Comparison of ENCODE assay signal across 1 cellular context in the genomic region with DNA sequence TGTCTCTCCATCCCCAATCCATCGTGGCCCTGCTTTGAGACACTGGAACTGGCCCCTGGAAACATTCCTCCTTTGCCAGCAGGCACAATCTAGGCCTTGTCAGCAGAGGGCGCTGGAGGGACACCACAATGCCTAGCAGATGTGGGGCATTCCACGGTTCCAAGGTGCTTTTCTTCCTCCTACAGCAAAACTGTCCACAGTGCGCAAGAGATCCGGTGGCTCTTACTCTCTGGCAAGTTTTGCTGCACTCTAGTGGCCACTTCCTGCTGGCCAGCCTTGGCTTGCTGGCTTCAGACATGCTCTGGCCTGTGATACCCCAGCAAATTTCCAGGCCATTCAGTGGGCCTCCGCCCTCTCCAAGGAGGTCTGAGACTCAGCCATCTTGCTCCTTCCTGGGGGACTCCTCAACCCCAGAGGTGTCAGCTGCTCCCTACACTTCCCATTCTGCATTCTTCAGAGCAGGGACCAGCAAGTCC.
A peak's percentile ranks its signal among the peaks of the same experiment; 100 is the strongest.
TF ChIP-seq lines count a peak whose summit lies in the region.

No MANE protein-coding gene starts in this region.

TF ChIP-seq in HepG2, 621 proteins besides CTCF, POLR2A, EP300 and RAD21 (continued from another document and continues in another):
- TF ChIP-seq HMG20A (CRISPR knock-in tag; IDR thresholded peaks at IDR 0.05; ENCODE audit: borderline replicate concordance) = peak; percentile 17; the same call in 1 of the 2 replicates
- TF ChIP-seq ZFP36L1 (CRISPR knock-in tag; IDR thresholded peaks at IDR 0.05) = 0 out of 2 replicates have a peak, but pooled peaks have one; percentile 32
- TF ChIP-seq ATRX (CRISPR knock-in tag; IDR thresholded peaks at IDR 0.05; ENCODE audit: borderline replicate concordance) = no peak; the same call in 1 of the 2 replicates
- TF ChIP-seq PHF20 (CRISPR knock-in tag; IDR thresholded peaks at IDR 0.05) = no peak
- 0 out of 2 replicates have a peak, but pooled peaks have one; percentile 34 for TF ChIP-seq ZNF747 (CRISPR knock-in tag; IDR thresholded peaks at IDR 0.05; ENCODE audit: borderline replicate concordance)
- no peak for TF ChIP-seq ZNF33B (CRISPR knock-in tag; IDR thresholded peaks at IDR 0.05)
- no peak for TF ChIP-seq NCOA5 (CRISPR knock-in tag; IDR thresholded peaks at IDR 0.05)
- TF ChIP-seq SOX5 (CRISPR knock-in tag; IDR thresholded peaks at IDR 0.05; ENCODE audit: borderline replicate concordance) = peak; percentile 64; the same call in 1 of the 2 replicates
- peak; percentile 54; the same call in 1 of the 2 replicates for TF ChIP-seq RFXAP (CRISPR knock-in tag; IDR thresholded peaks at IDR 0.05; ENCODE audit: borderline replicate concordance)
- TF ChIP-seq PLRG1 (conservative IDR thresholded peaks at IDR 0.05) = no peak
- TF ChIP-seq, protein P1, sequence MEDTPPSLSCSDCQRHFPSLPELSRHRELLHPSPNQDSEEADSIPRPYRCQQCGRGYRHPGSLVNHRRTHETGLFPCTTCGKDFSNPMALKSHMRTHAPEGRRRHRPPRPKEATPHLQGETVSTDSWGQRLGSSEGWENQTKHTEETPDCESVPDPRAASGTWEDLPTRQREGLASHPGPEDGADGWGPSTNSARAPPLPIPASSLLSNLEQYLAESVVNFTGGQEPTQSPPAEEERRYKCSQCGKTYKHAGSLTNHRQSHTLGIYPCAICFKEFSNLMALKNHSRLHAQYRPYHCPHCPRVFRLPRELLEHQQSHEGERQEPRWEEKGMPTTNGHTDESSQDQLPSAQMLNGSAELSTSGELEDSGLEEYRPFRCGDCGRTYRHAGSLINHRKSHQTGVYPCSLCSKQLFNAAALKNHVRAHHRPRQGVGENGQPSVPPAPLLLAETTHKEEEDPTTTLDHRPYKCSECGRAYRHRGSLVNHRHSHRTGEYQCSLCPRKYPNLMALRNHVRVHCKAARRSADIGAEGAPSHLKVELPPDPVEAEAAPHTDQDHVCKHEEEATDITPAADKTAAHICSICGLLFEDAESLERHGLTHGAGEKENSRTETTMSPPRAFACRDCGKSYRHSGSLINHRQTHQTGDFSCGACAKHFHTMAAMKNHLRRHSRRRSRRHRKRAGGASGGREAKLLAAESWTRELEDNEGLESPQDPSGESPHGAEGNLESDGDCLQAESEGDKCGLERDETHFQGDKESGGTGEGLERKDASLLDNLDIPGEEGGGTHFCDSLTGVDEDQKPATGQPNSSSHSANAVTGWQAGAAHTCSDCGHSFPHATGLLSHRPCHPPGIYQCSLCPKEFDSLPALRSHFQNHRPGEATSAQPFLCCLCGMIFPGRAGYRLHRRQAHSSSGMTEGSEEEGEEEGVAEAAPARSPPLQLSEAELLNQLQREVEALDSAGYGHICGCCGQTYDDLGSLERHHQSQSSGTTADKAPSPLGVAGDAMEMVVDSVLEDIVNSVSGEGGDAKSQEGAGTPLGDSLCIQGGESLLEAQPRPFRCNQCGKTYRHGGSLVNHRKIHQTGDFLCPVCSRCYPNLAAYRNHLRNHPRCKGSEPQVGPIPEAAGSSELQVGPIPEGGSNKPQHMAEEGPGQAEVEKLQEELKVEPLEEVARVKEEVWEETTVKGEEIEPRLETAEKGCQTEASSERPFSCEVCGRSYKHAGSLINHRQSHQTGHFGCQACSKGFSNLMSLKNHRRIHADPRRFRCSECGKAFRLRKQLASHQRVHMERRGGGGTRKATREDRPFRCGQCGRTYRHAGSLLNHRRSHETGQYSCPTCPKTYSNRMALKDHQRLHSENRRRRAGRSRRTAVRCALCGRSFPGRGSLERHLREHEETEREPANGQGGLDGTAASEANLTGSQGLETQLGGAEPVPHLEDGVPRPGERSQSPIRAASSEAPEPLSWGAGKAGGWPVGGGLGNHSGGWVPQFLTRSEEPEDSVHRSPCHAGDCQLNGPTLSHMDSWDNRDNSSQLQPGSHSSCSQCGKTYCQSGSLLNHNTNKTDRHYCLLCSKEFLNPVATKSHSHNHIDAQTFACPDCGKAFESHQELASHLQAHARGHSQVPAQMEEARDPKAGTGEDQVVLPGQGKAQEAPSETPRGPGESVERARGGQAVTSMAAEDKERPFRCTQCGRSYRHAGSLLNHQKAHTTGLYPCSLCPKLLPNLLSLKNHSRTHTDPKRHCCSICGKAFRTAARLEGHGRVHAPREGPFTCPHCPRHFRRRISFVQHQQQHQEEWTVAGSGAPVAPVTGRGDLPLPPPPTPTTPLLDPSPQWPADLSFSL (CRISPR knock-in tag; IDR thresholded peaks at IDR 0.05) = no peak
- no peak for TF ChIP-seq HNF4G (IDR thresholded peaks at IDR 0.05; ENCODE audit: borderline replicate concordance, low read depth, low read length)
- TF ChIP-seq HNF4G (CRISPR knock-in tag; IDR thresholded peaks at IDR 0.05; ENCODE audit: borderline replicate concordance, low read depth) = no peak; the same call in 1 of the 2 replicates
- no peak for TF ChIP-seq NCOA2 (CRISPR knock-in tag; IDR thresholded peaks at IDR 0.05)
- 0 out of 2 replicates have a peak, but pooled peaks have one; percentile 75 for TF ChIP-seq SMAD1 (CRISPR knock-in tag; IDR thresholded peaks at IDR 0.05; ENCODE audit: borderline replicate concordance, low read depth)
- no peak for TF ChIP-seq ZNF607 (CRISPR knock-in tag; IDR thresholded peaks at IDR 0.05; ENCODE audit: borderline replicate concordance)
- TF ChIP-seq, protein P2, sequence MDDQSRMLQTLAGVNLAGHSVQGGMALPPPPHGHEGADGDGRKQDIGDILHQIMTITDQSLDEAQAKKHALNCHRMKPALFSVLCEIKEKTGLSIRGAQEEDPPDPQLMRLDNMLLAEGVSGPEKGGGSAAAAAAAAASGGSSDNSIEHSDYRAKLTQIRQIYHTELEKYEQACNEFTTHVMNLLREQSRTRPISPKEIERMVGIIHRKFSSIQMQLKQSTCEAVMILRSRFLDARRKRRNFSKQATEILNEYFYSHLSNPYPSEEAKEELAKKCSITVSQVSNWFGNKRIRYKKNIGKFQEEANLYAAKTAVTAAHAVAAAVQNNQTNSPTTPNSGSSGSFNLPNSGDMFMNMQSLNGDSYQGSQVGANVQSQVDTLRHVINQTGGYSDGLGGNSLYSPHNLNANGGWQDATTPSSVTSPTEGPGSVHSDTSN (CRISPR knock-in tag; IDR thresholded peaks at IDR 0.05; ENCODE audit: borderline replicate concordance) = no peak
- TF ChIP-seq, protein P3, sequence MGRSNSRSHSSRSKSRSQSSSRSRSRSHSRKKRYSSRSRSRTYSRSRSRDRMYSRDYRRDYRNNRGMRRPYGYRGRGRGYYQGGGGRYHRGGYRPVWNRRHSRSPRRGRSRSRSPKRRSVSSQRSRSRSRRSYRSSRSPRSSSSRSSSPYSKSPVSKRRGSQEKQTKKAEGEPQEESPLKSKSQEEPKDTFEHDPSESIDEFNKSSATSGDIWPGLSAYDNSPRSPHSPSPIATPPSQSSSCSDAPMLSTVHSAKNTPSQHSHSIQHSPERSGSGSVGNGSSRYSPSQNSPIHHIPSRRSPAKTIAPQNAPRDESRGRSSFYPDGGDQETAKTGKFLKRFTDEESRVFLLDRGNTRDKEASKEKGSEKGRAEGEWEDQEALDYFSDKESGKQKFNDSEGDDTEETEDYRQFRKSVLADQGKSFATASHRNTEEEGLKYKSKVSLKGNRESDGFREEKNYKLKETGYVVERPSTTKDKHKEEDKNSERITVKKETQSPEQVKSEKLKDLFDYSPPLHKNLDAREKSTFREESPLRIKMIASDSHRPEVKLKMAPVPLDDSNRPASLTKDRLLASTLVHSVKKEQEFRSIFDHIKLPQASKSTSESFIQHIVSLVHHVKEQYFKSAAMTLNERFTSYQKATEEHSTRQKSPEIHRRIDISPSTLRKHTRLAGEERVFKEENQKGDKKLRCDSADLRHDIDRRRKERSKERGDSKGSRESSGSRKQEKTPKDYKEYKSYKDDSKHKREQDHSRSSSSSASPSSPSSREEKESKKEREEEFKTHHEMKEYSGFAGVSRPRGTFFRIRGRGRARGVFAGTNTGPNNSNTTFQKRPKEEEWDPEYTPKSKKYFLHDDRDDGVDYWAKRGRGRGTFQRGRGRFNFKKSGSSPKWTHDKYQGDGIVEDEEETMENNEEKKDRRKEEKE (IDR thresholded peaks at IDR 0.05) = no peak
- TF ChIP-seq KDM2A (CRISPR knock-in tag; IDR thresholded peaks at IDR 0.05; ENCODE audit: borderline replicate concordance, low read depth) = peak; percentile 71; the same call in 1 of the 2 replicates
- no peak for TF ChIP-seq NFKB2 (CRISPR knock-in tag; IDR thresholded peaks at IDR 0.05; ENCODE audit: borderline replicate concordance)
- no peak for TF ChIP-seq ZNF598 (CRISPR knock-in tag; IDR thresholded peaks at IDR 0.05; ENCODE audit: borderline replicate concordance)
- TF ChIP-seq ZNF546 (CRISPR knock-in tag; conservative IDR thresholded peaks at IDR 0.05) = no peak
- TF ChIP-seq, protein P4, sequence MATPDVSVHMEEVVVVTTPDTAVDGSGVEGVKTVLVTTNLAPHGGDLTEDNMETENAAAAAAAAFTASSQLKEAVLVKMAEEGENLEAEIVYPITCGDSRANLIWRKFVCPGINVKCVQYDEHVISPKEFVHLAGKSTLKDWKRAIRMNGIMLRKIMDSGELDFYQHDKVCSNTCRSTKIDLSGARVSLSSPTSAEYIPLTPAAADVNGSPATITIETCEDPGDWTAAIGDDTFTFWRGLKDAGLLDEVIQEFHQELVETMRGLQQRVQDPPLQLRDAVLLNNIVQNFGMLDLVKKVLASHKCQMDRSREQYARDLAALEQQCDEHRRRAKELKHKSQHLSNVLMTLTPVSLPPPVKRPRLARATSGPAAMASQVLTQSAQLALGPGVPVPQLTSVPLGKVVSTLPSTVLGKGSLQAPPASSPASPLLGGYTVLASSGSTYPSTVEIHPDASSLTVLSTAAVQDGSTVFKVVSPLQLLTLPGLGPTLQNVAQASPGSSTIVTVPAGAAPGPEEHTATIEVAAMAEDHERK (CRISPR knock-in tag; IDR thresholded peaks at IDR 0.05; ENCODE audit: low read depth) = no peak
- TF ChIP-seq ONECUT2 (CRISPR knock-in tag; IDR thresholded peaks at IDR 0.05) = no peak
- TF ChIP-seq HOXA5 (CRISPR knock-in tag; IDR thresholded peaks at IDR 0.05) = peak; percentile 46; the same call in 1 of the 2 replicates
- TF ChIP-seq ZNF350 (CRISPR knock-in tag; IDR thresholded peaks at IDR 0.05; ENCODE audit: borderline replicate concordance, low read depth) = peak; percentile 54; the same call in 1 of the 2 replicates
- TF ChIP-seq ZNF432 (CRISPR knock-in tag; IDR thresholded peaks at IDR 0.05; ENCODE audit: borderline replicate concordance) = no peak
- TF ChIP-seq SRSF9 (IDR thresholded peaks at IDR 0.05; ENCODE audit: borderline replicate concordance, insufficient read depth, low read depth, low read length, poor library complexity, severe bottlenecking) = no peak
- TF ChIP-seq, protein P5, sequence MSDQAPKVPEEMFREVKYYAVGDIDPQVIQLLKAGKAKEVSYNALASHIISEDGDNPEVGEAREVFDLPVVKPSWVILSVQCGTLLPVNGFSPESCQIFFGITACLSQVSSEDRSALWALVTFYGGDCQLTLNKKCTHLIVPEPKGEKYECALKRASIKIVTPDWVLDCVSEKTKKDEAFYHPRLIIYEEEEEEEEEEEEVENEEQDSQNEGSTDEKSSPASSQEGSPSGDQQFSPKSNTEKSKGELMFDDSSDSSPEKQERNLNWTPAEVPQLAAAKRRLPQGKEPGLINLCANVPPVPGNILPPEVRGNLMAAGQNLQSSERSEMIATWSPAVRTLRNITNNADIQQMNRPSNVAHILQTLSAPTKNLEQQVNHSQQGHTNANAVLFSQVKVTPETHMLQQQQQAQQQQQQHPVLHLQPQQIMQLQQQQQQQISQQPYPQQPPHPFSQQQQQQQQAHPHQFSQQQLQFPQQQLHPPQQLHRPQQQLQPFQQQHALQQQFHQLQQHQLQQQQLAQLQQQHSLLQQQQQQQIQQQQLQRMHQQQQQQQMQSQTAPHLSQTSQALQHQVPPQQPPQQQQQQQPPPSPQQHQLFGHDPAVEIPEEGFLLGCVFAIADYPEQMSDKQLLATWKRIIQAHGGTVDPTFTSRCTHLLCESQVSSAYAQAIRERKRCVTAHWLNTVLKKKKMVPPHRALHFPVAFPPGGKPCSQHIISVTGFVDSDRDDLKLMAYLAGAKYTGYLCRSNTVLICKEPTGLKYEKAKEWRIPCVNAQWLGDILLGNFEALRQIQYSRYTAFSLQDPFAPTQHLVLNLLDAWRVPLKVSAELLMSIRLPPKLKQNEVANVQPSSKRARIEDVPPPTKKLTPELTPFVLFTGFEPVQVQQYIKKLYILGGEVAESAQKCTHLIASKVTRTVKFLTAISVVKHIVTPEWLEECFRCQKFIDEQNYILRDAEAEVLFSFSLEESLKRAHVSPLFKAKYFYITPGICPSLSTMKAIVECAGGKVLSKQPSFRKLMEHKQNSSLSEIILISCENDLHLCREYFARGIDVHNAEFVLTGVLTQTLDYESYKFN (CRISPR knock-in tag; conservative IDR thresholded peaks at IDR 0.05) = peak; percentile 38; the same call in 1 of the 2 replicates
- TF ChIP-seq MED8 (CRISPR knock-in tag; IDR thresholded peaks at IDR 0.05; ENCODE audit: insufficient replicate concordance) = no peak
- TF ChIP-seq SAP130 (CRISPR knock-in tag; IDR thresholded peaks at IDR 0.05; ENCODE audit: low read depth) = peak; percentile 72
- TF ChIP-seq ZNF3 (CRISPR knock-in tag; IDR thresholded peaks at IDR 0.05) = no peak
- no peak for TF ChIP-seq TCF12 (IDR thresholded peaks at IDR 0.05)
- TF ChIP-seq TCF12 (CRISPR knock-in tag; IDR thresholded peaks at IDR 0.05) = no peak
- TF ChIP-seq ZNF883 (CRISPR knock-in tag; IDR thresholded peaks at IDR 0.05; ENCODE audit: not compliant biosample characterization) = no peak
- TF ChIP-seq, protein P6, sequence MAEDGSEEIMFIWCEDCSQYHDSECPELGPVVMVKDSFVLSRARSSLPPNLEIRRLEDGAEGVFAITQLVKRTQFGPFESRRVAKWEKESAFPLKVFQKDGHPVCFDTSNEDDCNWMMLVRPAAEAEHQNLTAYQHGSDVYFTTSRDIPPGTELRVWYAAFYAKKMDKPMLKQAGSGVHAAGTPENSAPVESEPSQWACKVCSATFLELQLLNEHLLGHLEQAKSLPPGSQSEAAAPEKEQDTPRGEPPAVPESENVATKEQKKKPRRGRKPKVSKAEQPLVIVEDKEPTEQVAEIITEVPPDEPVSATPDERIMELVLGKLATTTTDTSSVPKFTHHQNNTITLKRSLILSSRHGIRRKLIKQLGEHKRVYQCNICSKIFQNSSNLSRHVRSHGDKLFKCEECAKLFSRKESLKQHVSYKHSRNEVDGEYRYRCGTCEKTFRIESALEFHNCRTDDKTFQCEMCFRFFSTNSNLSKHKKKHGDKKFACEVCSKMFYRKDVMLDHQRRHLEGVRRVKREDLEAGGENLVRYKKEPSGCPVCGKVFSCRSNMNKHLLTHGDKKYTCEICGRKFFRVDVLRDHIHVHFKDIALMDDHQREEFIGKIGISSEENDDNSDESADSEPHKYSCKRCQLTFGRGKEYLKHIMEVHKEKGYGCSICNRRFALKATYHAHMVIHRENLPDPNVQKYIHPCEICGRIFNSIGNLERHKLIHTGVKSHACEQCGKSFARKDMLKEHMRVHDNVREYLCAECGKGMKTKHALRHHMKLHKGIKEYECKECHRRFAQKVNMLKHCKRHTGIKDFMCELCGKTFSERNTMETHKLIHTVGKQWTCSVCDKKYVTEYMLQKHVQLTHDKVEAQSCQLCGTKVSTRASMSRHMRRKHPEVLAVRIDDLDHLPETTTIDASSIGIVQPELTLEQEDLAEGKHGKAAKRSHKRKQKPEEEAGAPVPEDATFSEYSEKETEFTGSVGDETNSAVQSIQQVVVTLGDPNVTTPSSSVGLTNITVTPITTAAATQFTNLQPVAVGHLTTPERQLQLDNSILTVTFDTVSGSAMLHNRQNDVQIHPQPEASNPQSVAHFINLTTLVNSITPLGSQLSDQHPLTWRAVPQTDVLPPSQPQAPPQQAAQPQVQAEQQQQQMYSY (CRISPR knock-in tag; IDR thresholded peaks at IDR 0.05) = no peak
- TF ChIP-seq CHCHD3 (CRISPR knock-in tag; IDR thresholded peaks at IDR 0.05) = no peak
- TF ChIP-seq ZNF337 (CRISPR knock-in tag; IDR thresholded peaks at IDR 0.05; ENCODE audit: borderline replicate concordance, low read depth) = no peak
- no peak for TF ChIP-seq SNAI1 (CRISPR knock-in tag; IDR thresholded peaks at IDR 0.05; ENCODE audit: borderline replicate concordance)
